32 cellular contexts compared by ENCODE assay signal in genomic region chr18:45645610-45646009, GRCh38. TPM values are rescaled to one million over a fixed set of nuclear protein-coding genes. Genes with fewer than 3 reads are reported as not detected.
"Had no signal": no experiment of that assay in that cellular context is flagged by ENCODE, and none has a peak within 500 bp of the region (broad histone marks: within the 10 kb centered on the region; RNA-seq: fewer than 3 reads in every experiment).

No MANE protein-coding gene starts in this region.

- DNase-seq: colonic mucosa; cortex of kidney; dermis blood vessel endothelial cell; dorsolateral prefrontal cortex; effector CD4-positive, alpha-beta T cell; effector CD8-positive, alpha-beta T cell; effector memory CD4-positive, alpha-beta T cell; effector memory CD8-positive, alpha-beta T cell; erythroblast; esophagus squamous epithelium; foreskin fibroblast; foreskin keratinocyte; foreskin melanocyte; gastrocnemius medialis; glutamatergic neuron; head of caudate nucleus; heart left ventricle; heart right ventricle had no signal

- H3K9me3 ChIP-seq: colonic mucosa, esophagus muscularis mucosa, esophagus squamous epithelium, gastrocnemius medialis had no signal

- H3K36me3 ChIP-seq: colonic mucosa, esophagus muscularis mucosa, esophagus squamous epithelium, gastrocnemius medialis, gastroesophageal sphincter, heart left ventricle, heart right ventricle had no signal

- H3K27ac ChIP-seq: colonic mucosa, coronary artery, dorsolateral prefrontal cortex, epithelial cell of prostate, esophagus muscularis mucosa, esophagus squamous epithelium, foreskin keratinocyte, gastrocnemius medialis, gastroesophageal sphincter, heart left ventricle, heart right ventricle had no signal

- H3K9me3 Mint-ChIP-seq: dendritic cell treated with granulocyte-macrophage colony-stimulating factor and Interleukin-4, amounts not matched to agents 40 ng/mL and 50 ng/mL, for 4 days; effector memory CD8-positive, alpha-beta T cell; endodermal cell had no signal

- H3K27ac Mint-ChIP-seq: dendritic cell treated with granulocyte-macrophage colony-stimulating factor and Interleukin-4, amounts not matched to agents 40 ng/mL and 50 ng/mL, for 4 days; effector memory CD8-positive, alpha-beta T cell; endodermal cell had no signal

- H3K27me3 ChIP-seq: colonic mucosa, dorsolateral prefrontal cortex, esophagus muscularis mucosa, esophagus squamous epithelium, foreskin keratinocyte, gastrocnemius medialis, gastroesophageal sphincter, heart left ventricle, heart right ventricle had no signal

- H3K4me3 ChIP-seq: colonic mucosa, coronary artery, dorsolateral prefrontal cortex, esophagus muscularis mucosa, esophagus squamous epithelium, gastrocnemius medialis, gastroesophageal sphincter, heart left ventricle, heart right ventricle had no signal

- ATAC-seq: effector memory CD8-positive, alpha-beta T cell; esophagus mucosa; foreskin keratinocyte; gastrocnemius medialis; gastroesophageal sphincter; heart left ventricle; heart right ventricle had no signal

- H3K4me3 Mint-ChIP-seq: dendritic cell treated with granulocyte-macrophage colony-stimulating factor and Interleukin-4, amounts not matched to agents 40 ng/mL and 50 ng/mL, for 4 days; effector memory CD8-positive, alpha-beta T cell; endodermal cell had no signal

- FAIRE-seq: colon, endometrium, endothelial cell of umbilical vein, frontal cortex had no signal

- H3K4me1 ChIP-seq: colonic mucosa, foreskin keratinocyte, gastrocnemius medialis, heart left ventricle, heart right ventricle had no signal

- H3K27me3 Mint-ChIP-seq: dendritic cell treated with granulocyte-macrophage colony-stimulating factor and Interleukin-4, amounts not matched to agents 40 ng/mL and 50 ng/mL, for 4 days had no signal

RNA-seq across cellular contexts. Expression of gene SLC14A2, which starts 30.3 kb away (rescaled TPM):
- total RNA-seq: colonic mucosa, dermis blood vessel endothelial cell, dermis microvascular lymphatic vessel endothelial cell, endothelial cell of umbilical vein, esophagus mucosa, esophagus squamous epithelium, fibroblast of villous mesenchyme, foreskin keratinocyte, frontal cortex, glomerular endothelial cell had no signal
- polyA plus RNA-seq: foreskin keratinocyte had no signal
